In the genomic region with DNA sequence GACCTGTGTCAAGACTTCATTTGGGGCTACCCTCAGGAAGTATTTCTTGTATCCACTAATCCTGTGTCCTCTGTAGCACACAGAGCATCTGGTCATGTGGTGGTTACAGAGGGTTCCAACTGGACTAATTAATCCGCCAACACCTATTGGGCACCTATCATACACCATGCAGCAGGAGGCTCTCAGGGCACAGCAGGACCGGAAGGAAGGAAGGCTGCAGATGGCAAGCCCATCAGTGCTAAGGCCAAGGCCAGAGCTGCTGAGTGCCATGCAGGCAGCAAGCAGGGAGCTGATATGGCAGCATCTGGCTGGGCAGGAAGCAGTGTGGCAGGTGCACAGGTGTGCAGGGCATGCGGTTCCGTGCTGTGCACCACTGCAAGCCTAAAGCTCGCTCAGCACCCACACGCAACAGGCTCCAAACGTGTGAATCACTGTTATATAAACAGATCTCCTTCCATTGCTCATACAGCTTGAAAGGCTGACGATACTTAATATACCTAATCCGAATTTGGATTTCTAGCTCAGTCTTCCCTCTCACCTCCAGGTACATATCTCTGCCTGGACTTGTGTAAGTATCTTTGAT, we compare ENCODE assay signal across 1 cellular context.
TF ChIP-seq lines count a peak whose summit lies in the region.

No MANE protein-coding gene starts in this region.

TF ChIP-seq in GM23338, 12 proteins besides CTCF, POLR2A, EP300 and RAD21 (continued from another document):
- TF ChIP-seq, protein P1, sequence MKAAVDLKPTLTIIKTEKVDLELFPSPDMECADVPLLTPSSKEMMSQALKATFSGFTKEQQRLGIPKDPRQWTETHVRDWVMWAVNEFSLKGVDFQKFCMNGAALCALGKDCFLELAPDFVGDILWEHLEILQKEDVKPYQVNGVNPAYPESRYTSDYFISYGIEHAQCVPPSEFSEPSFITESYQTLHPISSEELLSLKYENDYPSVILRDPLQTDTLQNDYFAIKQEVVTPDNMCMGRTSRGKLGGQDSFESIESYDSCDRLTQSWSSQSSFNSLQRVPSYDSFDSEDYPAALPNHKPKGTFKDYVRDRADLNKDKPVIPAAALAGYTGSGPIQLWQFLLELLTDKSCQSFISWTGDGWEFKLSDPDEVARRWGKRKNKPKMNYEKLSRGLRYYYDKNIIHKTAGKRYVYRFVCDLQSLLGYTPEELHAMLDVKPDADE (IDR thresholded peaks at IDR 0.05): no peak
- no peak for TF ChIP-seq NANOG (IDR thresholded peaks at IDR 0.05; ENCODE audit: borderline replicate concordance)
- no peak for TF ChIP-seq ZNF331 (CRISPR knock-in tag; IDR thresholded peaks at IDR 0.05; ENCODE audit: low read depth)
- TF ChIP-seq EZH2 (IDR thresholded peaks at IDR 0.05; ENCODE audit: low read depth, unreplicated experiment): no peak
- TF ChIP-seq, protein P2, sequence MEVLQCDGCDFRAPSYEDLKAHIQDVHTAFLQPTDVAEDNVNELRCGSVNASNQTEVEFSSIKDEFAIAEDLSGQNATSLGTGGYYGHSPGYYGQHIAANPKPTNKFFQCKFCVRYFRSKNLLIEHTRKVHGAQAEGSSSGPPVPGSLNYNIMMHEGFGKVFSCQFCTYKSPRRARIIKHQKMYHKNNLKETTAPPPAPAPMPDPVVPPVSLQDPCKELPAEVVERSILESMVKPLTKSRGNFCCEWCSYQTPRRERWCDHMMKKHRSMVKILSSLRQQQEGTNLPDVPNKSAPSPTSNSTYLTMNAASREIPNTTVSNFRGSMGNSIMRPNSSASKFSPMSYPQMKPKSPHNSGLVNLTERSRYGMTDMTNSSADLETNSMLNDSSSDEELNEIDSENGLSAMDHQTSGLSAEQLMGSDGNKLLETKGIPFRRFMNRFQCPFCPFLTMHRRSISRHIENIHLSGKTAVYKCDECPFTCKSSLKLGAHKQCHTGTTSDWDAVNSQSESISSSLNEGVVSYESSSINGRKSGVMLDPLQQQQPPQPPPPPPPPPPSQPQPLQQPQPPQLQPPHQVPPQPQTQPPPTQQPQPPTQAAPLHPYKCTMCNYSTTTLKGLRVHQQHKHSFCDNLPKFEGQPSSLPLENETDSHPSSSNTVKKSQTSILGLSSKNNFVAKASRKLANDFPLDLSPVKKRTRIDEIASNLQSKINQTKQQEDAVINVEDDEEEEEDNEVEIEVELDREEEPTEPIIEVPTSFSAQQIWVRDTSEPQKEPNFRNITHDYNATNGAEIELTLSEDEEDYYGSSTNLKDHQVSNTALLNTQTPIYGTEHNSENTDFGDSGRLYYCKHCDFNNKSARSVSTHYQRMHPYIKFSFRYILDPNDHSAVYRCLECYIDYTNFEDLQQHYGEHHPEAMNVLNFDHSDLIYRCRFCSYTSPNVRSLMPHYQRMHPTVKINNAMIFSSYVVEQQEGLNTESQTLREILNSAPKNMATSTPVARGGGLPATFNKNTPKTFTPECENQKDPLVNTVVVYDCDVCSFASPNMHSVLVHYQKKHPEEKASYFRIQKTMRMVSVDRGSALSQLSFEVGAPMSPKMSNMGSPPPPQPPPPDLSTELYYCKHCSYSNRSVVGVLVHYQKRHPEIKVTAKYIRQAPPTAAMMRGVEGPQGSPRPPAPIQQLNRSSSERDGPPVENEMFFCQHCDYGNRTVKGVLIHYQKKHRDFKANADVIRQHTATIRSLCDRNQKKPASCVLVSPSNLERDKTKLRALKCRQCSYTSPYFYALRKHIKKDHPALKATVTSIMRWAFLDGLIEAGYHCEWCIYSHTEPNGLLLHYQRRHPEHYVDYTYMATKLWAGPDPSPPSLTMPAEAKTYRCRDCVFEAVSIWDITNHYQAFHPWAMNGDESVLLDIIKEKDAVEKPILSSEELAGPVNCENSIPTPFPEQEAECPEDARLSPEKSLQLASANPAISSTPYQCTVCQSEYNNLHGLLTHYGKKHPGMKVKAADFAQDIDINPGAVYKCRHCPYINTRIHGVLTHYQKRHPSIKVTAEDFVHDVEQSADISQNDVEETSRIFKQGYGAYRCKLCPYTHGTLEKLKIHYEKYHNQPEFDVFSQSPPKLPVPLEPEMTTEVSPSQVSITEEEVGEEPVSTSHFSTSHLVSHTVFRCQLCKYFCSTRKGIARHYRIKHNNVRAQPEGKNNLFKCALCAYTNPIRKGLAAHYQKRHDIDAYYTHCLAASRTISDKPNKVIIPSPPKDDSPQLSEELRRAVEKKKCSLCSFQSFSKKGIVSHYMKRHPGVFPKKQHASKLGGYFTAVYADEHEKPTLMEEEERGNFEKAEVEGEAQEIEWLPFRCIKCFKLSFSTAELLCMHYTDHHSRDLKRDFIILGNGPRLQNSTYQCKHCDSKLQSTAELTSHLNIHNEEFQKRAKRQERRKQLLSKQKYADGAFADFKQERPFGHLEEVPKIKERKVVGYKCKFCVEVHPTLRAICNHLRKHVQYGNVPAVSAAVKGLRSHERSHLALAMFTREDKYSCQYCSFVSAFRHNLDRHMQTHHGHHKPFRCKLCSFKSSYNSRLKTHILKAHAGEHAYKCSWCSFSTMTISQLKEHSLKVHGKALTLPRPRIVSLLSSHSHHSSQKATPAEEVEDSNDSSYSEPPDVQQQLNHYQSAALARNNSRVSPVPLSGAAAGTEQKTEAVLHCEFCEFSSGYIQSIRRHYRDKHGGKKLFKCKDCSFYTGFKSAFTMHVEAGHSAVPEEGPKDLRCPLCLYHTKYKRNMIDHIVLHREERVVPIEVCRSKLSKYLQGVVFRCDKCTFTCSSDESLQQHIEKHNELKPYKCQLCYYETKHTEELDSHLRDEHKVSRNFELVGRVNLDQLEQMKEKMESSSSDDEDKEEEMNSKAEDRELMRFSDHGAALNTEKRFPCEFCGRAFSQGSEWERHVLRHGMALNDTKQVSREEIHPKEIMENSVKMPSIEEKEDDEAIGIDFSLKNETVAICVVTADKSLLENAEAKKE (CRISPR knock-in tag; IDR thresholded peaks at IDR 0.05): no peak
- TF ChIP-seq ZNF114 (CRISPR knock-in tag; IDR thresholded peaks at IDR 0.05): no peak
- TF ChIP-seq, protein P3, sequence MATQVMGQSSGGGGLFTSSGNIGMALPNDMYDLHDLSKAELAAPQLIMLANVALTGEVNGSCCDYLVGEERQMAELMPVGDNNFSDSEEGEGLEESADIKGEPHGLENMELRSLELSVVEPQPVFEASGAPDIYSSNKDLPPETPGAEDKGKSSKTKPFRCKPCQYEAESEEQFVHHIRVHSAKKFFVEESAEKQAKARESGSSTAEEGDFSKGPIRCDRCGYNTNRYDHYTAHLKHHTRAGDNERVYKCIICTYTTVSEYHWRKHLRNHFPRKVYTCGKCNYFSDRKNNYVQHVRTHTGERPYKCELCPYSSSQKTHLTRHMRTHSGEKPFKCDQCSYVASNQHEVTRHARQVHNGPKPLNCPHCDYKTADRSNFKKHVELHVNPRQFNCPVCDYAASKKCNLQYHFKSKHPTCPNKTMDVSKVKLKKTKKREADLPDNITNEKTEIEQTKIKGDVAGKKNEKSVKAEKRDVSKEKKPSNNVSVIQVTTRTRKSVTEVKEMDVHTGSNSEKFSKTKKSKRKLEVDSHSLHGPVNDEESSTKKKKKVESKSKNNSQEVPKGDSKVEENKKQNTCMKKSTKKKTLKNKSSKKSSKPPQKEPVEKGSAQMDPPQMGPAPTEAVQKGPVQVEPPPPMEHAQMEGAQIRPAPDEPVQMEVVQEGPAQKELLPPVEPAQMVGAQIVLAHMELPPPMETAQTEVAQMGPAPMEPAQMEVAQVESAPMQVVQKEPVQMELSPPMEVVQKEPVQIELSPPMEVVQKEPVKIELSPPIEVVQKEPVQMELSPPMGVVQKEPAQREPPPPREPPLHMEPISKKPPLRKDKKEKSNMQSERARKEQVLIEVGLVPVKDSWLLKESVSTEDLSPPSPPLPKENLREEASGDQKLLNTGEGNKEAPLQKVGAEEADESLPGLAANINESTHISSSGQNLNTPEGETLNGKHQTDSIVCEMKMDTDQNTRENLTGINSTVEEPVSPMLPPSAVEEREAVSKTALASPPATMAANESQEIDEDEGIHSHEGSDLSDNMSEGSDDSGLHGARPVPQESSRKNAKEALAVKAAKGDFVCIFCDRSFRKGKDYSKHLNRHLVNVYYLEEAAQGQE (IDR thresholded peaks at IDR 0.05; ENCODE audit: unreplicated experiment): no peak
- no peak for TF ChIP-seq POLR2AphosphoS5 (IDR thresholded peaks at IDR 0.05; ENCODE audit: low read depth)
- TF ChIP-seq EZH2phosphoT487 (IDR thresholded peaks at IDR 0.05; ENCODE audit: unreplicated experiment): no peak
- no peak for TF ChIP-seq JUNB (IDR thresholded peaks at IDR 0.05; ENCODE audit: unreplicated experiment)
TF ChIP-seq in GM23338: peak in this region for 0.
